In genomic region chr6:110102411-110102810, GRCh38 we compare ENCODE assay signal across 1 cellular context.
TF ChIP-seq lines count a peak whose summit lies in the region.

No MANE protein-coding gene starts in this region.

TF ChIP-seq in HepG2, 621 proteins besides CTCF, POLR2A, EP300 and RAD21 (continued from another document):
- TF ChIP-seq, protein P1, sequence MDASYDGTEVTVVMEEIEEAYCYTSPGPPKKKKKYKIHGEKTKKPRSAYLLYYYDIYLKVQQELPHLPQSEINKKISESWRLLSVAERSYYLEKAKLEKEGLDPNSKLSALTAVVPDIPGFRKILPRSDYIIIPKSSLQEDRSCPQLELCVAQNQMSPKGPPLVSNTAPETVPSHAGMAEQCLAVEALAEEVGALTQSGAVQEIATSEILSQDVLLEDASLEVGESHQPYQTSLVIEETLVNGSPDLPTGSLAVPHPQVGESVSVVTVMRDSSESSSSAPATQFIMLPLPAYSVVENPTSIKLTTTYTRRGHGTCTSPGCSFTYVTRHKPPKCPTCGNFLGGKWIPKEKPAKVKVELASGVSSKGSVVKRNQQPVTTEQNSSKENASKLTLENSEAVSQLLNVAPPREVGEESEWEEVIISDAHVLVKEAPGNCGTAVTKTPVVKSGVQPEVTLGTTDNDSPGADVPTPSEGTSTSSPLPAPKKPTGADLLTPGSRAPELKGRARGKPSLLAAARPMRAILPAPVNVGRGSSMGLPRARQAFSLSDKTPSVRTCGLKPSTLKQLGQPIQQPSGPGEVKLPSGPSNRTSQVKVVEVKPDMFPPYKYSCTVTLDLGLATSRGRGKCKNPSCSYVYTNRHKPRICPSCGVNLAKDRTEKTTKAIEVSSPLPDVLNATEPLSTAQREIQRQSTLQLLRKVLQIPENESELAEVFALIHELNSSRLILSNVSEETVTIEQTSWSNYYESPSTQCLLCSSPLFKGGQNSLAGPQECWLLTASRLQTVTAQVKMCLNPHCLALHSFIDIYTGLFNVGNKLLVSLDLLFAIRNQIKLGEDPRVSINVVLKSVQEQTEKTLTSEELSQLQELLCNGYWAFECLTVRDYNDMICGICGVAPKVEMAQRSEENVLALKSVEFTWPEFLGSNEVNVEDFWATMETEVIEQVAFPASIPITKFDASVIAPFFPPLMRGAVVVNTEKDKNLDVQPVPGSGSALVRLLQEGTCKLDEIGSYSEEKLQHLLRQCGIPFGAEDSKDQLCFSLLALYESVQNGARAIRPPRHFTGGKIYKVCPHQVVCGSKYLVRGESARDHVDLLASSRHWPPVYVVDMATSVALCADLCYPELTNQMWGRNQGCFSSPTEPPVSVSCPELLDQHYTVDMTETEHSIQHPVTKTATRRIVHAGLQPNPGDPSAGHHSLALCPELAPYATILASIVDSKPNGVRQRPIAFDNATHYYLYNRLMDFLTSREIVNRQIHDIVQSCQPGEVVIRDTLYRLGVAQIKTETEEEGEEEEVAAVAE (CRISPR knock-in tag; IDR thresholded peaks at IDR 0.05; ENCODE audit: borderline replicate concordance): no peak
- no peak for TF ChIP-seq CBX2 (IDR thresholded peaks at IDR 0.05; ENCODE audit: low read depth, low read length)
- no peak for TF ChIP-seq CBX2 (CRISPR knock-in tag; IDR thresholded peaks at IDR 0.05; ENCODE audit: low read depth)
- TF ChIP-seq, protein P2, sequence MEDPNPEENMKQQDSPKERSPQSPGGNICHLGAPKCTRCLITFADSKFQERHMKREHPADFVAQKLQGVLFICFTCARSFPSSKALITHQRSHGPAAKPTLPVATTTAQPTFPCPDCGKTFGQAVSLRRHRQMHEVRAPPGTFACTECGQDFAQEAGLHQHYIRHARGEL (CRISPR knock-in tag; IDR thresholded peaks at IDR 0.05): no peak
- no peak for TF ChIP-seq ZNF841 (CRISPR knock-in tag; IDR thresholded peaks at IDR 0.05; ENCODE audit: borderline replicate concordance)
- TF ChIP-seq ZNF343 (CRISPR knock-in tag; IDR thresholded peaks at IDR 0.05): no peak
- TF ChIP-seq KDM5A (IDR thresholded peaks at IDR 0.05; ENCODE audit: borderline replicate concordance, low read length): no peak
- TF ChIP-seq, protein P3, sequence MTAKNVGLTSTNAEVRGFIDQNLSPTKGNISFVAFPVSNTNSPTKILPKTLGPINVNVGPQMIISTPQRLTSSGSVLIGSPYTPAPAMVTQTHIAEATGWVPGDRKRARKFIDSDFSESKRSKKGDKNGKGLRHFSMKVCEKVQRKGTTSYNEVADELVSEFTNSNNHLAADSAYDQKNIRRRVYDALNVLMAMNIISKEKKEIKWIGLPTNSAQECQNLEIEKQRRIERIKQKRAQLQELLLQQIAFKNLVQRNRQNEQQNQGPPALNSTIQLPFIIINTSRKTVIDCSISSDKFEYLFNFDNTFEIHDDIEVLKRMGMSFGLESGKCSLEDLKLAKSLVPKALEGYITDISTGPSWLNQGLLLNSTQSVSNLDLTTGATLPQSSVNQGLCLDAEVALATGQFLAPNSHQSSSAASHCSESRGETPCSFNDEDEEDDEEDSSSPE (CRISPR knock-in tag; IDR thresholded peaks at IDR 0.05): no peak
- TF ChIP-seq, protein P4, sequence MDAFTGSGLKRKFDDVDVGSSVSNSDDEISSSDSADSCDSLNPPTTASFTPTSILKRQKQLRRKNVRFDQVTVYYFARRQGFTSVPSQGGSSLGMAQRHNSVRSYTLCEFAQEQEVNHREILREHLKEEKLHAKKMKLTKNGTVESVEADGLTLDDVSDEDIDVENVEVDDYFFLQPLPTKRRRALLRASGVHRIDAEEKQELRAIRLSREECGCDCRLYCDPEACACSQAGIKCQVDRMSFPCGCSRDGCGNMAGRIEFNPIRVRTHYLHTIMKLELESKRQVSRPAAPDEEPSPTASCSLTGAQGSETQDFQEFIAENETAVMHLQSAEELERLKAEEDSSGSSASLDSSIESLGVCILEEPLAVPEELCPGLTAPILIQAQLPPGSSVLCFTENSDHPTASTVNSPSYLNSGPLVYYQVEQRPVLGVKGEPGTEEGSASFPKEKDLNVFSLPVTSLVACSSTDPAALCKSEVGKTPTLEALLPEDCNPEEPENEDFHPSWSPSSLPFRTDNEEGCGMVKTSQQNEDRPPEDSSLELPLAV (CRISPR knock-in tag; conservative IDR thresholded peaks at IDR 0.05; ENCODE audit: low read depth): no peak
- TF ChIP-seq SNRNP70 (IDR thresholded peaks at IDR 0.05; ENCODE audit: low read depth, low read length): no peak
- TF ChIP-seq, protein P5, sequence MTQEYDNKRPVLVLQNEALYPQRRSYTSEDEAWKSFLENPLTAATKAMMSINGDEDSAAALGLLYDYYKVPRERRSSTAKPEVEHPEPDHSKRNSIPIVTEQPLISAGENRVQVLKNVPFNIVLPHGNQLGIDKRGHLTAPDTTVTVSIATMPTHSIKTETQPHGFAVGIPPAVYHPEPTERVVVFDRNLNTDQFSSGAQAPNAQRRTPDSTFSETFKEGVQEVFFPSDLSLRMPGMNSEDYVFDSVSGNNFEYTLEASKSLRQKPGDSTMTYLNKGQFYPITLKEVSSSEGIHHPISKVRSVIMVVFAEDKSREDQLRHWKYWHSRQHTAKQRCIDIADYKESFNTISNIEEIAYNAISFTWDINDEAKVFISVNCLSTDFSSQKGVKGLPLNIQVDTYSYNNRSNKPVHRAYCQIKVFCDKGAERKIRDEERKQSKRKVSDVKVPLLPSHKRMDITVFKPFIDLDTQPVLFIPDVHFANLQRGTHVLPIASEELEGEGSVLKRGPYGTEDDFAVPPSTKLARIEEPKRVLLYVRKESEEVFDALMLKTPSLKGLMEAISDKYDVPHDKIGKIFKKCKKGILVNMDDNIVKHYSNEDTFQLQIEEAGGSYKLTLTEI (CRISPR knock-in tag; conservative IDR thresholded peaks at IDR 0.05): no peak
- no peak for TF ChIP-seq SALL1 (CRISPR knock-in tag; IDR thresholded peaks at IDR 0.05)
- TF ChIP-seq, protein P6, sequence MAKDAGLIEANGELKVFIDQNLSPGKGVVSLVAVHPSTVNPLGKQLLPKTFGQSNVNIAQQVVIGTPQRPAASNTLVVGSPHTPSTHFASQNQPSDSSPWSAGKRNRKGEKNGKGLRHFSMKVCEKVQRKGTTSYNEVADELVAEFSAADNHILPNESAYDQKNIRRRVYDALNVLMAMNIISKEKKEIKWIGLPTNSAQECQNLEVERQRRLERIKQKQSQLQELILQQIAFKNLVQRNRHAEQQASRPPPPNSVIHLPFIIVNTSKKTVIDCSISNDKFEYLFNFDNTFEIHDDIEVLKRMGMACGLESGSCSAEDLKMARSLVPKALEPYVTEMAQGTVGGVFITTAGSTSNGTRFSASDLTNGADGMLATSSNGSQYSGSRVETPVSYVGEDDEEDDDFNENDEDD (CRISPR knock-in tag; IDR thresholded peaks at IDR 0.05; ENCODE audit: borderline replicate concordance): no peak
- no peak for TF ChIP-seq SMAD9 (CRISPR knock-in tag; IDR thresholded peaks at IDR 0.05)
- TF ChIP-seq SMARCE1 (IDR thresholded peaks at IDR 0.05; ENCODE audit: borderline replicate concordance): no peak
- TF ChIP-seq MZF1 (CRISPR knock-in tag; IDR thresholded peaks at IDR 0.05; ENCODE audit: borderline replicate concordance): no peak
- TF ChIP-seq ZNF33B (CRISPR knock-in tag; IDR thresholded peaks at IDR 0.05): no peak
- no peak for TF ChIP-seq YY1 (IDR thresholded peaks at IDR 0.05; ENCODE audit: insufficient read depth, insufficient replicate concordance, low read depth, low read length)
- TF ChIP-seq NFYC (CRISPR knock-in tag; IDR thresholded peaks at IDR 0.05): no peak
- TF ChIP-seq ELK4 (CRISPR knock-in tag; IDR thresholded peaks at IDR 0.05; ENCODE audit: borderline replicate concordance): no peak
